8 cellular contexts compared by ENCODE assay signal in the genomic region with DNA sequence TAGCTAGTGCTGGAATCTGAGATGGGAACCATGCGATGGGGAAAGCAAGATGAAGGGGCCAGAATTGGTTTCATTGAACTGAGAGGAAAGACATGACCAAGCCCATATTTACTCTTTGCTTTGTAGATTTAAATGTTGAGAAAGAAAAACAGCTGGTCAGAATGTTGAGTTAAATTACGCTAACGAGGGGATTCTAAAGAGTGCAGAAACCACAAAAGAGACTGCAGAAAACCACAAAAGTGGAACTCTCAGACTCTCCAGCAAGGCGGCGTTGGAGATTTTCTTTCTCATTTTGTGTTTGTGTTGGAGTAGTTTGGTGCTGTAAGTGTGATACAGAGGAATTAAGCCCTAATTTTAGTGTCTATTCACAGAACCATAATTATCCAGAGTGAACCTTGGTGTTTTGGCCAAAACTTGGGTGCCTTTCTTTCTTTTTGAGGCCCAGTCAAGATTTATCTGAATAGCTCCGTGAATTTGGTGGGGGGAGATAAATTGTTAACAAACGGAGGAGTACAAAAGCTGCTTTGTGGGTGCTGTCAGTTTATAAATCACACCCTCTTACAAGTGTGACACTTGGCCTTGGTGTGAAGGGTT. TPM values are rescaled to one million over a fixed set of nuclear protein-coding genes. Genes with fewer than 3 reads are reported as not detected.
DNase-seq lines count a peak whose midpoint lies in the region; ATAC-seq, FAIRE-seq and TF ChIP-seq lines count a peak whose summit lies in the region.

No MANE protein-coding gene starts in this region.

- no peak overlapping the region for H2AFZ ChIP-seq in ACC112 (ENCODE audit: low read length, unreplicated experiment)

- H3K4me1 ChIP-seq in ACC112 (ENCODE audit: control insufficient read depth, insufficient read depth, low read length, unreplicated experiment): peaks cover 27% of the 10 kb centered on the region
- H3K4me1 ChIP-seq in adipocyte (ENCODE audit: control insufficient read depth, insufficient read depth, low read length): peaks cover 36% of the 10 kb centered on the region
- peaks cover 38% of the 10 kb centered on the region for H3K4me1 ChIP-seq in mesodermal cell (ENCODE audit: control insufficient read depth, insufficient read depth, low read length, poor library complexity, severe bottlenecking)
- H3K4me1 ChIP-seq in kidney (ENCODE audit: control insufficient read depth in 1 of 2, insufficient read depth in 1 of 2, low read depth in 1 of 2, low read length in 2 of 2): peaks cover 15 to 16% of the 10 kb centered on the region in 2 donors

- H3K9me3 ChIP-seq in adipocyte (ENCODE audit: control insufficient read depth, low read length) (no peaks in the 10 kb centered on the region), mesodermal cell (ENCODE audit: control insufficient read depth, low read length) (no peaks in the 10 kb centered on the region), kidney (ENCODE audit: control insufficient read depth in 1 of 2, low read length in 2 of 2) (no peaks in the 10 kb centered on the region)

- H3K4me3 ChIP-seq in ACC112 (ENCODE audit: low read depth, low read length) (no peak overlapping the region), adipocyte (ENCODE audit: low read length) (no peak overlapping the region), mesodermal cell (ENCODE audit: extremely low read depth, insufficient read depth, low read length, poor library complexity, severe bottlenecking) (no peak overlapping the region), kidney (ENCODE audit: low read length in 2 of 2) (no peak overlapping the region)
- H3K4me3 ChIP-seq in Jurkat, Clone E6-1 (ENCODE audit: low read length): no peak overlapping the region; the same call in 1 of the 2 replicates

- WGBS in mesodermal cell (ENCODE audit: insufficient coverage in 2 of 2), 2 experiments: 72 to 80% methylated on average over 3 to 4 of the region's 7 CpGs

- peak; percentile 87 for DNase-seq in Jurkat, Clone E6-1 (ENCODE audit: low read depth, low spot score)
- DNase-seq in adipocyte (ENCODE audit: low read depth) (peak; percentile 29), kidney (no peak), NCI-H345 treated with DMSO at 0.1 percent for 48 hours (lab: John Stamatoyannopoulos, UW; ENCODE audit: unreplicated experiment) (no peak), dermis blood vessel endothelial cell (no peak)

- no peak for FAIRE-seq in kidney (lab: Jason Lieb, UNC)

- intact Hi-C loops in kidney (cut with DNase I): loop anchor here (10.0 kb wide), 1 partner anchor 78 kb away; a partner anchor contains a TSS

- H3K27ac ChIP-seq in ACC112 (ENCODE audit: low read depth, low read length): peak overlapping the region; percentile 65
- H3K27ac ChIP-seq in mesodermal cell (ENCODE audit: low read depth, low read length, severe bottlenecking): peak overlapping the region; percentile 94
- no peak overlapping the region for H3K27ac ChIP-seq in kidney (ENCODE audit: low read depth in 2 of 2, low read length in 2 of 2)

- no peak for ATAC-seq in HG03280 (IDR thresholded peaks at IDR 0.05; ENCODE audit: unreplicated experiment)

- peaks cover 10% of the 10 kb centered on the region for H3K79me2 ChIP-seq in ACC112 (ENCODE audit: control insufficient read depth, insufficient read depth, low read length, unreplicated experiment)

- H3K27me3 ChIP-seq in ACC112 (ENCODE audit: insufficient read depth, low read length) (no peaks in the 10 kb centered on the region), adipocyte (replicated peaks; ENCODE audit: control insufficient read depth, insufficient read depth, low read length) (no peaks in the 10 kb centered on the region)

- peak overlapping the region; percentile 30 for H3K9ac ChIP-seq in adipocyte (ENCODE audit: low read length)
- H3K9ac ChIP-seq in kidney (ENCODE audit: low read length in 2 of 2): no peak overlapping the region

- no peak for TF ChIP-seq CTCF in kidney (IDR thresholded peaks at IDR 0.05; ENCODE audit: borderline replicate concordance, extremely low read depth, insufficient read depth)

- H3K36me3 ChIP-seq in ACC112 (ENCODE audit: insufficient read depth, low read length): peaks cover 11% of the 10 kb centered on the region; the same call in 1 of the 2 replicates
- H3K36me3 ChIP-seq in adipocyte (ENCODE audit: control insufficient read depth, insufficient read depth, low read length, severe bottlenecking): peaks cover 50% of the 10 kb centered on the region
- H3K36me3 ChIP-seq in mesodermal cell (ENCODE audit: control insufficient read depth, insufficient read depth, low read length): peaks cover 84% of the 10 kb centered on the region
- peaks cover 10 to 20% of the 10 kb centered on the region in 2 donors for H3K36me3 ChIP-seq in kidney (ENCODE audit: control insufficient read depth in 1 of 2, insufficient read depth in 2 of 2, low read length in 2 of 2)

RNA-seq across cellular contexts. Expression of a gene that starts 26.3 kb away (rescaled TPM):
- polyA plus RNA-seq in Jurkat, Clone E6-1 (2012; ENCODE audit: insufficient read depth, insufficient read length): 227 TPM
- polyA plus RNA-seq in mesodermal cell (2013, experiment 1 of 2): 161 TPM
- polyA plus RNA-seq in mesodermal cell (2013, experiment 2 of 2): 149 TPM
- total RNA-seq in kidney (49.4 TPM), dermis blood vessel endothelial cell (168 and 236 TPM in 2 replicates)
- 39.5 TPM for polyA plus RNA-seq in kidney (ENCODE audit: insufficient read depth, low read depth, low replicate concordance)

RNA-seq across cellular contexts. Expression of a gene that starts 43.4 kb away (rescaled TPM):
- 9.1 TPM for polyA plus RNA-seq in Jurkat, Clone E6-1 (2012; ENCODE audit: insufficient read depth, insufficient read length)
- polyA plus RNA-seq in mesodermal cell (2013, experiment 1 of 2): 16.0 TPM
- polyA plus RNA-seq in mesodermal cell (2013, experiment 2 of 2): 13.8 TPM
- total RNA-seq in kidney (55.2 TPM), dermis blood vessel endothelial cell (11.9 and 21.9 TPM in 2 replicates)
- polyA plus RNA-seq in kidney (ENCODE audit: insufficient read depth, low read depth, low replicate concordance): 5.7 TPM

Comparison
In these comparisons a context has a peak if more than half of its experiments do, and no peak if none do; other contexts are left out.
1. H3K27ac ChIP-seq: peak in ACC112 (single experiment) and mesodermal cell (single experiment); none in kidney (0 of 2).
2. DNase-seq: peak in Jurkat, Clone E6-1 (single experiment) and adipocyte (single experiment); none in kidney (single experiment), NCI-H345 treated with DMSO at 0.1 percent for 48 hours (single experiment) and dermis blood vessel endothelial cell (single experiment).